29 cellular contexts compared by ENCODE assay signal in the genomic region with DNA sequence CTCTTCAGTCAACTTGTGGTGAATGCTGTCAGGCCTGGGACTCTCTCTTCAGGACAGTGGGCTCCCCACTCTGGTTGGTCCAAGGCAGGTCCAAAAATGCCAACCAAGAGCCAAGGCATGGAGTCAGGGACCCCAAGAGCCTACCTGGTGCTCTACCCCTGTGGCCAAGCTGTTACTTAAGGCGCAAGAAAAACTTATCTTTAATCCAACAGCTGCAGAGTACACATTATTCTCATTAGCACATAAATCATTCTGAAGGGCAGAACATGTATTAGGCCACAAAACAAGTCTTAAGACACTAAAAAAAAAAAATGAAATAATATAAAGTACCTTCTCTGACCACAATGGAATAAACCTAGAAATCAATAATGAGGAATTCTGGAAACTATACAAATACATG.
"Had no signal": no experiment of that assay in that cellular context is flagged by ENCODE, and none has a peak within 500 bp of the region (broad histone marks: within the 10 kb centered on the region; RNA-seq: fewer than 3 reads in every experiment).

No MANE protein-coding gene starts in this region.

- FAIRE-seq: colon, islet of Langerhans, small intestine had no signal

- H3K36me3 ChIP-seq: heart right ventricle, left lung, thoracic aorta, upper lobe of right lung, uterus had no signal

- H3K4me3 ChIP-seq: dorsolateral prefrontal cortex, heart right ventricle, left lung, mucosa of descending colon, psoas muscle, thoracic aorta, tibial nerve, upper lobe of right lung, uterus had no signal

- DNase-seq: dorsolateral prefrontal cortex; effector CD4-positive, alpha-beta T cell; endodermal cell; foreskin melanocyte; glutamatergic neuron; heart right ventricle; hippocampal formation; left cardiac atrium; left lung; mesenchymal stem cell; mucosa of descending colon; naive thymus-derived CD8-positive, alpha-beta T cell; nephron progenitor cell; nucleus accumbens; posterior cingulate gyrus; psoas muscle; right cardiac atrium; small intestine; stimulated activated CD4-positive, alpha-beta T cell treated with anti-CD3 and anti-CD28 coated beads, Interleukin-15, amount 100 ng/mL, for 24 hours; stimulated activated CD4-positive, alpha-beta T cell treated with anti-CD3 and anti-CD28 coated beads, Interleukin-2, amount 100 ng/mL, for 48 hours; stimulated activated naive B cell treated with anti-CD40 and anti-IgM and Interleukin-4, amounts not matched to agents 10 μg/mL and 1 μg/mL and 100 μg/mL, for 72 hours; upper lobe of right lung; uterus had no signal

- H3K9me3 ChIP-seq: left lung, mucosa of descending colon, thoracic aorta, upper lobe of right lung, uterus had no signal

- H3K27ac ChIP-seq: dorsolateral prefrontal cortex, epithelial cell of prostate, heart right ventricle, left lung, psoas muscle, thoracic aorta, tibial nerve, upper lobe of right lung, uterus had no signal

- ATAC-seq: esophagus mucosa; heart right ventricle; left cardiac atrium; left lung; mucosa of descending colon; naive thymus-derived CD8-positive, alpha-beta T cell; psoas muscle; right cardiac atrium; stimulated activated naive B cell treated with anti-CD40 and anti-IgM and Interleukin-4, amounts not matched to agents 10 μg/mL and 1 μg/mL and 100 μg/mL, for 72 hours; upper lobe of right lung had no signal

- H3K4me1 ChIP-seq: left lung, psoas muscle, tibial nerve, upper lobe of right lung, uterus had no signal

- H3K27me3 ChIP-seq: dorsolateral prefrontal cortex, heart right ventricle, left lung, tibial nerve, upper lobe of right lung, uterus had no signal
